ENCODE assay signal across 8 cellular contexts in genomic region chr1:94045465-94046056, GRCh38.
A peak's percentile ranks its signal among the peaks of the same experiment; 100 is the strongest.
DNase-seq lines count a peak whose midpoint lies in the region; ATAC-seq and TF ChIP-seq lines count a peak whose summit lies in the region.

No MANE protein-coding gene starts in this region.

- H3K9me2 ChIP-seq in PC-9 (ENCODE audit: insufficient read depth), result no peaks in the 10 kb centered on the region

- WGBS in adrenal gland, 4 donors, result 7 to 16% (median 10%) methylated on average over 9 to 22 of the region's 22 CpGs
- 6 to 12% (median 11%) methylated on average over 22 of the region's 22 CpGs for WGBS in ovary, 3 donors

- TF ChIP-seq POLR2A in adrenal gland (IDR thresholded peaks at IDR 0.05), result no peak
- no peak for TF ChIP-seq POLR2A in ovary (IDR thresholded peaks at IDR 0.05)

- no peaks in the 10 kb centered on the region for H3K27me3 ChIP-seq in PC-9 (ENCODE audit: insufficient read depth, low read depth)
- no peaks in the 10 kb centered on the region for H3K27me3 ChIP-seq in adrenal gland
- H3K27me3 ChIP-seq in ovary, result no peaks in the 10 kb centered on the region

- no peaks in the 10 kb centered on the region for H3K79me2 ChIP-seq in PC-9 (ENCODE audit: low read depth)

- H3K36me3 ChIP-seq in PC-9 (ENCODE audit: low read depth) (no peaks in the 10 kb centered on the region), adrenal gland (replicated peaks in 1 of 2) (no peaks in the 10 kb centered on the region), ovary (no peaks in the 10 kb centered on the region)

- ATAC-seq in GM21447 (IDR thresholded peaks at IDR 0.05; ENCODE audit: unreplicated experiment) (no peak), GM18858 (IDR thresholded peaks at IDR 0.05; ENCODE audit: unreplicated experiment) (no peak)

- TF ChIP-seq EP300 in ovary (IDR thresholded peaks at IDR 0.05), result no peak

- POLR2A ChIA-PET in PC-9 (lab: Charles Lee; ENCODE audit: unreplicated experiment), result interaction anchor here (0.6 to 0.7 kb wide), 5 partner anchors 23 to 289 kb away, joined by 3 to 9 read pairs (median 5); no protein-coding TSS in a partner anchor

- peak overlapping the region; percentile 28 for H3K27ac ChIP-seq in PC-9
- H3K27ac ChIP-seq in adrenal gland, result peak overlapping the region in 2 of 5 donors; percentile 52 to 78
- H3K27ac ChIP-seq in ovary, result peak overlapping the region in 1 of 2 donors; percentile 26

- H3K9me3 ChIP-seq in PC-9 (ENCODE audit: insufficient read depth, low read depth) (no peaks in the 10 kb centered on the region), adrenal gland (replicated peaks in 1 of 3) (no peaks in the 10 kb centered on the region), ovary (no peaks in the 10 kb centered on the region)

- no peaks in the 10 kb centered on the region for H4K20me1 ChIP-seq in PC-9 (ENCODE audit: insufficient read depth)

- peaks cover 18% of the 10 kb centered on the region for H3F3A ChIP-seq in PC-9 (ENCODE audit: insufficient read depth, low read depth)

- H3K4me2 ChIP-seq in PC-9, result peak overlapping the region; percentile 20; the same call in 1 of the 2 replicates

- H2AFZ ChIP-seq in PC-9, result peak overlapping the region; percentile 36; the same call in 1 of the 2 replicates

- CTCF ChIA-PET in PC-9 (lab: Charles Lee), result interaction anchor here (0.6 to 2.9 kb wide), 12 partner anchors 10 to 418 kb away, joined by 3 to 17 read pairs (median 4); no protein-coding TSS in a partner anchor

- H3K4me1 ChIP-seq in PC-9 (replicated peaks; ENCODE audit: insufficient read depth), result peaks cover 30% of the 10 kb centered on the region
- H3K4me1 ChIP-seq in adrenal gland (replicated peaks in 1 of 2), result peaks cover 0 to 3% of the 10 kb centered on the region in 2 donors
- peaks cover 2% of the 10 kb centered on the region for H3K4me1 ChIP-seq in ovary (ENCODE audit: insufficient read depth)

- no TSS peak for BruUV-seq in PC-9 (replicated peaks; lab: Mats Ljungman, UMichigan)

- H3K4me3 ChIP-seq in HFF-Myc (replicated peaks; ENCODE audit: low read depth, low read length) (no peak overlapping the region), PC-9 (no peak overlapping the region), adrenal gland (no peak overlapping the region), ovary (peak overlapping the region; percentile 11)

- peak; percentile 78 for TF ChIP-seq CTCF in HFF-Myc (IDR thresholded peaks at IDR 0.05; ENCODE audit: low read depth, low read length, missing control alignments)
- TF ChIP-seq CTCF in PC-9 (conservative IDR thresholded peaks at IDR 0.05), result peak; percentile 90
- peak; percentile 57 to 80 (median 76) for TF ChIP-seq CTCF in adrenal gland (IDR thresholded peaks at IDR 0.05)
- TF ChIP-seq CTCF in ovary (IDR thresholded peaks at IDR 0.05), result peak; percentile 70 to 90 (median 75)

- intact Hi-C loops in PC-9 (cut with micrococcal nuclease; ENCODE audit: unreplicated experiment) (loop anchor here (1.0 to 5.0 kb wide), 8 partner anchors 19 to 997 kb away; no protein-coding TSS in a partner anchor), adrenal gland (cut with DNase I) (no loop called here), cardiac septum (cut with DNase I) (loop anchor here (2.0 to 5.0 kb wide), 4 partner anchors 15 to 417 kb away; partner anchors contain the start of gene ARHGAP29), ovary (cut with DNase I) (loop anchor here in 2 of 4 donors (2.0 to 5.0 kb wide), 2 partner anchors 15 to 292 kb away; no protein-coding TSS in a partner anchor)

- peak; percentile 22 for DNase-seq in COR-L47 (lab: John Stamatoyannopoulos, UW)
- peak; percentile 86 for DNase-seq in HFF-Myc (ENCODE audit: extremely low read depth, low read depth)
- peak; percentile 92 to 97 for DNase-seq in PC-9
- peak; percentile 68 to 93 (median 84) for DNase-seq in adrenal gland
- DNase-seq in cardiac septum (ENCODE audit: low spot score), result peak; percentile 90
- peak; percentile 80 to 88 (median 85) for DNase-seq in ovary

Comparison
In these comparisons a context has a peak if more than half of its experiments do, and no peak if none do; other contexts are left out.
1. DNase-seq: peak in every context shown above with its lines; median percentile 94 in PC-9; 90 in cardiac septum; 86 in HFF-Myc; 85 in ovary; 84 in adrenal gland; 22 in COR-L47.
2. intact Hi-C loops: an anchor here in PC-9 (1.0 to 5.0 kb wide) and cardiac septum (2.0 to 5.0 kb wide); none called in adrenal gland.